1 cellular context compared by ENCODE assay signal in the genomic region with DNA sequence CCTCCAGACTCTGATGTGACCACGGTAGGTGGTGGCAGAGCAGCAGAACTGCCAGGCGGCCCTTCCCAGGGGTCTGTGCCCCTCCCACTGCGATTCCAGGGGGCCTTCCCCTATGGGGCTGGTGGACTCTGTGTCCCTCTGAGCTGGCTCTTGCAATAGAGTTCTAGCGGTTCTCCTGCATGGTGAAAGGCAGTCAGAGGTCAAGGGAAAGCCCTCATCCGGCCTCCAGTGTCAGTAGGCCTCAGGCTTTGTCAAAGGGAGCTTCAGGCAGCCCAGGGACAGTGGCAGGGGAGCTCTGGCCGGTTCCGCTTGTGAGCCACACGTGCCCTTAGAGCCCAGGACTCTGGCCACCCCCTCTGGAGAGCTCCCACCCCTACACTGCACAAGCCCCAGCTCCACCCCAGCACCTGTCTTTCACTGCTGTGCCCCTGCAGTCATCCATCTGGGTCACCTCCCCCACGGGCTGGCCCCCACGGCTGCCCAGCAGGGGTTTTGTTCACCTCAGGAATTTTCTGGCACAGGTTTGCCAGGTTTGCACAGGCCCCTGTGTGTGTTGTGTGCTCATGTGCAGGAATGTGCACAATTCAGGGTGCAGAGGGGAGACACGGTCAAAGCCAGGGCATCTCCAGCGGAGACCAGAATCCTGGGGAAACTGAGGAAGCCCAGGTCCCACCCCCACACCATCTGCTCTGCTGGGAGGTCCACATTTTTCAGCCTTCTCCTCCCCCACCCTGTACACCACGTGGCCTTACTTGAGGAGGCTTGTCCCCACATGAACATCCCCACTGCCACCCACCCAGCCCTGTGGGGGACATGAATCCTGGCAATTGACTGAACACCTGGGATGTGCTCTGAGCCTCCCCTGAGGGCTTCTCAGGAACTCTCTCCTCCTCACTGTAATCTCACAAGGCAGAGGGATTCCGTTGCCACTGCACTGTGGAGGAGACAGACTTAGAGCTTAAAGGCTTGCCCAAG.
TF ChIP-seq lines count a peak whose summit lies in the region.

No MANE protein-coding gene starts in this region.

TF ChIP-seq in Ishikawa, 13 proteins besides CTCF, POLR2A, EP300 and RAD21:
- TF ChIP-seq, protein P1, sequence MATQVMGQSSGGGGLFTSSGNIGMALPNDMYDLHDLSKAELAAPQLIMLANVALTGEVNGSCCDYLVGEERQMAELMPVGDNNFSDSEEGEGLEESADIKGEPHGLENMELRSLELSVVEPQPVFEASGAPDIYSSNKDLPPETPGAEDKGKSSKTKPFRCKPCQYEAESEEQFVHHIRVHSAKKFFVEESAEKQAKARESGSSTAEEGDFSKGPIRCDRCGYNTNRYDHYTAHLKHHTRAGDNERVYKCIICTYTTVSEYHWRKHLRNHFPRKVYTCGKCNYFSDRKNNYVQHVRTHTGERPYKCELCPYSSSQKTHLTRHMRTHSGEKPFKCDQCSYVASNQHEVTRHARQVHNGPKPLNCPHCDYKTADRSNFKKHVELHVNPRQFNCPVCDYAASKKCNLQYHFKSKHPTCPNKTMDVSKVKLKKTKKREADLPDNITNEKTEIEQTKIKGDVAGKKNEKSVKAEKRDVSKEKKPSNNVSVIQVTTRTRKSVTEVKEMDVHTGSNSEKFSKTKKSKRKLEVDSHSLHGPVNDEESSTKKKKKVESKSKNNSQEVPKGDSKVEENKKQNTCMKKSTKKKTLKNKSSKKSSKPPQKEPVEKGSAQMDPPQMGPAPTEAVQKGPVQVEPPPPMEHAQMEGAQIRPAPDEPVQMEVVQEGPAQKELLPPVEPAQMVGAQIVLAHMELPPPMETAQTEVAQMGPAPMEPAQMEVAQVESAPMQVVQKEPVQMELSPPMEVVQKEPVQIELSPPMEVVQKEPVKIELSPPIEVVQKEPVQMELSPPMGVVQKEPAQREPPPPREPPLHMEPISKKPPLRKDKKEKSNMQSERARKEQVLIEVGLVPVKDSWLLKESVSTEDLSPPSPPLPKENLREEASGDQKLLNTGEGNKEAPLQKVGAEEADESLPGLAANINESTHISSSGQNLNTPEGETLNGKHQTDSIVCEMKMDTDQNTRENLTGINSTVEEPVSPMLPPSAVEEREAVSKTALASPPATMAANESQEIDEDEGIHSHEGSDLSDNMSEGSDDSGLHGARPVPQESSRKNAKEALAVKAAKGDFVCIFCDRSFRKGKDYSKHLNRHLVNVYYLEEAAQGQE (IDR thresholded peaks at IDR 0.05; ENCODE audit: low read depth), result no peak
- TF ChIP-seq ZBTB7A (IDR thresholded peaks at IDR 0.05; ENCODE audit: low read depth) (0 out of 2 replicates have a peak, but pooled peaks have one; percentile 59), TAF1 (IDR thresholded peaks at IDR 0.05; ENCODE audit: low read depth) (no peak), CEBPB (IDR thresholded peaks at IDR 0.05) (peak; percentile 30; the same call in 1 of the 2 replicates), CREB1 (IDR thresholded peaks at IDR 0.05; ENCODE audit: low read depth) (no peak), EGR1 (IDR thresholded peaks at IDR 0.05) (no peak), YY1 (IDR thresholded peaks at IDR 0.05; ENCODE audit: low read depth) (no peak), TCF12 (IDR thresholded peaks at IDR 0.05; ENCODE audit: low read depth) (peak; percentile 98), FOXM1 (IDR thresholded peaks at IDR 0.05; ENCODE audit: borderline replicate concordance, low read depth) (peak; percentile 69; the same call in 1 of the 2 replicates), TEAD4 (IDR thresholded peaks at IDR 0.05) (peak; percentile 89), NFIC (IDR thresholded peaks at IDR 0.05) (peak; percentile 97)
- TF ChIP-seq, protein P2, sequence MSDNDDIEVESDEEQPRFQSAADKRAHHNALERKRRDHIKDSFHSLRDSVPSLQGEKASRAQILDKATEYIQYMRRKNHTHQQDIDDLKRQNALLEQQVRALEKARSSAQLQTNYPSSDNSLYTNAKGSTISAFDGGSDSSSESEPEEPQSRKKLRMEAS (IDR thresholded peaks at IDR 0.05), result peak; percentile 41
- TF ChIP-seq, protein P3, sequence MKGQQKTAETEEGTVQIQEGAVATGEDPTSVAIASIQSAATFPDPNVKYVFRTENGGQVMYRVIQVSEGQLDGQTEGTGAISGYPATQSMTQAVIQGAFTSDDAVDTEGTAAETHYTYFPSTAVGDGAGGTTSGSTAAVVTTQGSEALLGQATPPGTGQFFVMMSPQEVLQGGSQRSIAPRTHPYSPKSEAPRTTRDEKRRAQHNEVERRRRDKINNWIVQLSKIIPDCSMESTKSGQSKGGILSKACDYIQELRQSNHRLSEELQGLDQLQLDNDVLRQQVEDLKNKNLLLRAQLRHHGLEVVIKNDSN (IDR thresholded peaks at IDR 0.05), result peak; percentile 74
